In the genomic region with DNA sequence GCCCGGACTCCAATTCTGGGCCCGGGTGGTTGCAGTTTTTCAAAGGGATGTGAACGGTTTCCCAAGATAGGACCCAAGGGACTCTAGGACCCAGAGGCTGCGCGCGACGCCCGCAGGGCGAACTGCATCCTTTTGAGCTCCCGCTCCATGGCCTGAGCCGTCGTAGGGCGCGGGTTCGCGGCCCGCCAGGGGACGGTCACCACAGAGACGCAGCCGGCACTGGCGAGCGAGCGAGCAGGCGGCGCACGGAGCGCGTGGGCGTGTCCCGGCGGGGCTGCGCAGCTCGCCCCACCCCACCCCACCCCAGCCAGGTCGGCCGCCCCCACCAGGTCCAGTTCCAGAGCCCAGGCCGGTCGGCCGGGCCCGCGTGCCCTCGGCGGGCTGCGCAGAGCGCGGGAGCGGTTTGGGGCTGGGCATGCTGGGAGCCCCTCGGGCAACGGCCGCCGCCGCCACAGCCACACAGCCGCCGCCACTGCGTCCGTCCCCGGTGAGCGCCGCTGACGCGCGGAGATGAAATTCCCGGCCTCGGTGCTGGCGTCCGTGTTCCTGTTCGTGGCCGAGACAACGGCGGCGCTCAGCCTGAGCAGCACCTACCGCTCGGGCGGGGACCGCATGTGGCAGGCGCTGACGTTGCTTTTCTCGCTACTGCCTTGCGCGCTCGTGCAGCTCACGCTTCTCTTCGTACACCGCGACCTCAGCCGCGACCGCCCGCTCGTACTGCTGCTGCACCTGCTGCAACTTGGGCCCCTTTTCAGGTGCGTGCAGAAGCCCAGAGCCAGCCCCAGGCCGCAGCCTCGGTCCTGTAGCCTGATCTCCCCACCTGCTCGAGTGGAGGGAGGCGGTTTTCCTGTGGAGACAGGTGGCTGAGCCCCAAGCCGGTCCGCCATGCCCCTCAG, we compare ENCODE assay signal across 8 cellular contexts. TPM values are rescaled to one million over a fixed set of nuclear protein-coding genes. Genes with fewer than 3 reads are reported as not detected.
DNase-seq lines count a peak whose midpoint lies in the region; ATAC-seq and TF ChIP-seq lines count a peak whose summit lies in the region.

Gene XK, plus strand, starts transcription at position 340 of the 896 bp plus-strand sequence. Its CDS starts 171 bp downstream, at position 511.

- H3K4me1 ChIP-seq in CD8-positive, alpha-beta memory T cell (ENCODE audit: insufficient read depth, low read length): no peaks in the 10 kb centered on the region
- H3K4me1 ChIP-seq in iPS-20b (ENCODE audit: insufficient read depth, low read length): peaks cover 7% of the 10 kb centered on the region; the same call in 1 of the 2 replicates

- H3K27ac Mint-ChIP-seq in CD8-positive, alpha-beta memory T cell: peak within 1 kb of the TSS in 3 of 8 donors; percentile 42 to 73 (median 46)
- H3K27ac Mint-ChIP-seq in brain: peak within 1 kb of the TSS in 4 of 5 experiments; percentile 64 to 83 (median 78)

- DNase-seq in CD8-positive, alpha-beta memory T cell: peak; percentile 3 to 53 (median 5)
- DNase-seq in Kasumi-1 (lab: John Stamatoyannopoulos, UW) (peak; percentile 38 to 40), SW480 (ENCODE audit: low spot score) (peak; percentile 63), skeletal muscle cell (ENCODE audit: low read depth) (no peak), amniotic stem cell (lab: John Stamatoyannopoulos, UW) (no peak)

- H3K27me3 Mint-ChIP-seq in CD8-positive, alpha-beta memory T cell: peaks cover 0 to 11% of the 10 kb centered on the region in 2 donors
- peaks cover 3% of the 10 kb centered on the region for H3K27me3 Mint-ChIP-seq in brain

- no peak within 1 kb of the TSS for H3K4me3 ChIP-seq in CD8-positive, alpha-beta memory T cell (ENCODE audit: low read length)
- peak within 1 kb of the TSS; percentile 52; the same call in 1 of the 2 replicates for H3K4me3 ChIP-seq in iPS-20b (ENCODE audit: low read length)
- H3K4me3 ChIP-seq in skeletal muscle cell (ENCODE audit: low read depth, low read length): peak within 1 kb of the TSS; percentile 44

- H3K36me3 Mint-ChIP-seq in CD8-positive, alpha-beta memory T cell: no peaks in the 10 kb centered on the region
- H3K36me3 Mint-ChIP-seq in brain: no peaks in the 10 kb centered on the region

- CTCF ChIA-PET in CD8-positive, alpha-beta memory T cell (lab: Charles Lee): no interaction called here

- peak within 1 kb of the TSS; percentile 16 for H3K27ac ChIP-seq in CD8-positive, alpha-beta memory T cell (ENCODE audit: low read depth, low read length)
- no peak within 1 kb of the TSS for H3K27ac ChIP-seq in iPS-20b (ENCODE audit: low read length)

- no peaks in the 10 kb centered on the region for H3K36me3 ChIP-seq in CD8-positive, alpha-beta memory T cell (ENCODE audit: insufficient read depth, low read length)
- H3K36me3 ChIP-seq in iPS-20b (ENCODE audit: insufficient read depth, low read depth, low read length): no peaks in the 10 kb centered on the region

- no peaks in the 10 kb centered on the region for H3K9me3 ChIP-seq in CD8-positive, alpha-beta memory T cell (ENCODE audit: low read length)
- H3K9me3 ChIP-seq in iPS-20b (ENCODE audit: insufficient read depth, low read depth, low read length): no peaks in the 10 kb centered on the region

- no peak for TF ChIP-seq CTCF in brain (conservative IDR thresholded peaks at IDR 0.05)

- peaks cover 0 to 3% (median 0%) of the 10 kb centered on the region in 3 donors for H3K4me1 Mint-ChIP-seq in CD8-positive, alpha-beta memory T cell
- H3K4me1 Mint-ChIP-seq in brain: peaks cover 21% of the 10 kb centered on the region

- H3K4me3 Mint-ChIP-seq in CD8-positive, alpha-beta memory T cell: peak within 1 kb of the TSS; percentile 58 to 85 (median 77)
- H3K4me3 Mint-ChIP-seq in brain: peak within 1 kb of the TSS; percentile 75 to 84 (median 80)

- H3K9me3 Mint-ChIP-seq in CD8-positive, alpha-beta memory T cell: no peaks in the 10 kb centered on the region
- no peaks in the 10 kb centered on the region for H3K9me3 Mint-ChIP-seq in brain

- ATAC-seq in GM21360 (IDR thresholded peaks at IDR 0.05; ENCODE audit: unreplicated experiment): peak; percentile 75

- POLR2A ChIA-PET in CD8-positive, alpha-beta memory T cell (lab: Charles Lee): no interaction called here

- H3K9ac ChIP-seq in iPS-20b (ENCODE audit: low read depth, low read length): no peak within 1 kb of the TSS; the same call in 1 of the 2 replicates

- peaks cover 4% of the 10 kb centered on the region for H3K27me3 ChIP-seq in CD8-positive, alpha-beta memory T cell (ENCODE audit: insufficient read depth, low read length, poor library complexity, severe bottlenecking)
- H3K27me3 ChIP-seq in iPS-20b (ENCODE audit: insufficient read depth, low read length): peaks cover 15% of the 10 kb centered on the region

RNA-seq across cellular contexts. Expression of gene XK, which starts in this region (rescaled TPM):
- under 1 TPM; 0.22 to 0.27 TPM for total RNA-seq in CD8-positive, alpha-beta memory T cell
- not detected for polyA plus RNA-seq in CD8-positive, alpha-beta memory T cell
- polyA plus RNA-seq in brain (ENCODE audit: insufficient read depth, low read depth, low replicate concordance): 1.1 TPM

Comparison
In these comparisons a context has a peak if more than half of its experiments do, and no peak if none do; other contexts are left out.
1. Peak in DNase-seq and H3K27ac ChIP-seq in CD8-positive, alpha-beta memory T cell; RNA of the gene not detected or under 1 TPM.
2. DNase-seq: peak in Kasumi-1 (2 of 2) and SW480 (single experiment); none in skeletal muscle cell (single experiment) and amniotic stem cell (single experiment).